Comparison of ENCODE assay signal across 8 cellular contexts in genomic region chr10:23158370-23158769, GRCh38. TPM values are rescaled to one million over a fixed set of nuclear protein-coding genes. Genes with fewer than 3 reads are reported as not detected.
DNase-seq lines count a peak whose midpoint lies in the region; ATAC-seq, FAIRE-seq and TF ChIP-seq lines count a peak whose summit lies in the region.
"Had no signal": no experiment of that assay in that cellular context is flagged by ENCODE, and none has a peak within 500 bp of the region (broad histone marks: within the 10 kb centered on the region; RNA-seq: fewer than 3 reads in every experiment).

No MANE protein-coding gene starts in this region.

- dilution Hi-C loops in keratinocyte (cut with MboI; ENCODE audit: extremely low pct_ligation_motif_present, low sequenced_read_pairs), result no loop called here

- no peaks in the 10 kb centered on the region for H3K36me3 ChIP-seq in ES-I3 (ENCODE audit: insufficient read depth, low read length)
- H3K36me3 ChIP-seq in keratinocyte (ENCODE audit: control insufficient read depth in 2 of 2, extremely low read depth in 1 of 2, insufficient read depth in 2 of 2, low read length in 2 of 2), result no peaks in the 10 kb centered on the region

- H3K4me1 ChIP-seq in ES-I3 (ENCODE audit: insufficient read depth, low read length) (no peaks in the 10 kb centered on the region), keratinocyte (ENCODE audit: control insufficient read depth, extremely low read depth, insufficient read depth, low read length) (peaks cover 6% of the 10 kb centered on the region)

- no peaks in the 10 kb centered on the region for H3K9me1 ChIP-seq in keratinocyte (ENCODE audit: control insufficient read depth, extremely low read depth, insufficient read depth, low read length)

- H3K4me2 ChIP-seq in keratinocyte (ENCODE audit: control insufficient read depth, extremely low read depth, insufficient read depth, low read depth, low read length), result peak overlapping the region; percentile 69

- H3K27me3 ChIP-seq in keratinocyte (ENCODE audit: control insufficient read depth, extremely low read depth, insufficient read depth, low read length), result peaks cover 4% of the 10 kb centered on the region

- no peaks in the 10 kb centered on the region for H4K20me1 ChIP-seq in keratinocyte (ENCODE audit: control insufficient read depth, extremely low read depth, insufficient read depth, low read length)

- H3K79me2 ChIP-seq in keratinocyte (ENCODE audit: control insufficient read depth, insufficient read depth, low read length), result no peaks in the 10 kb centered on the region

- DNase-seq in LNCaP clone FGC (ENCODE audit: low read depth) (peak; percentile 22), SIG-M5 treated with dmso at 0.1 percent for 504 hours (lab: John Stamatoyannopoulos, UW; ENCODE audit: unreplicated experiment) (peak; percentile 38), caudate nucleus (lab: John Stamatoyannopoulos, UW) (peak in 34 of 61 donors; percentile 4 to 59 (median 23)), keratinocyte (ENCODE audit: low read depth, low spot score) (no peak)
- DNase-seq in stimulated activated CD4-positive, alpha-beta T cell treated with anti-CD3 and anti-CD28 coated beads, Interleukin-4, amount 100 ng/mL, for 1 hour, result peak; percentile 35

- H3K9ac ChIP-seq in ES-I3 (ENCODE audit: low read depth, low read length) (peak overlapping the region; percentile 34; the same call in 1 of the 2 replicates), keratinocyte (ENCODE audit: control insufficient read depth, extremely low read depth, insufficient read depth, low read length) (no peak overlapping the region)

- H3K27ac ChIP-seq in caudate nucleus (ENCODE audit: low read depth, low read length), result no peak overlapping the region
- no peak overlapping the region for H3K27ac ChIP-seq in keratinocyte (ENCODE audit: control insufficient read depth, insufficient read depth, low read length)

- peak; percentile 75 for ATAC-seq in GM21723 (IDR thresholded peaks at IDR 0.05; ENCODE audit: unreplicated experiment)

- H3K4me3 ChIP-seq in LNCaP clone FGC (ENCODE audit: low read depth, low read length) (no peak overlapping the region), keratinocyte (ENCODE audit: control insufficient read depth in 2 of 3, extremely low read depth in 1 of 3, insufficient read depth in 2 of 3, low read depth in 1 of 3, low read length in 3 of 3) (peak overlapping the region in 1 of 3 experiments; percentile 33)

- H3K9me3 ChIP-seq in ES-I3 (ENCODE audit: control insufficient read depth, insufficient read depth, low read length) (no peaks in the 10 kb centered on the region), keratinocyte (ENCODE audit: control insufficient read depth, low read depth, low read length) (no peaks in the 10 kb centered on the region)

- peak; percentile 5 for FAIRE-seq in keratinocyte (lab: Jason Lieb, UNC)
- FAIRE-seq: endometrium had no signal

- H2AFZ ChIP-seq in keratinocyte (ENCODE audit: control insufficient read depth, low read length), result no peak overlapping the region

- TF ChIP-seq CTCF in LNCaP clone FGC (IDR thresholded peaks at IDR 0.05; ENCODE audit: control insufficient read depth, extremely low read depth, insufficient read depth) (peak; percentile 80), keratinocyte (optimal IDR thresholded peaks at IDR 0.05 in 1 of 3, IDR thresholded peaks at IDR 0.05 in 1 of 3, conservative IDR thresholded peaks at IDR 0.05 in 1 of 3; ENCODE audit: extremely low read depth in 1 of 3, insufficient read depth in 2 of 3, low read length in 3 of 3) (peak; percentile 76 to 86 (median 79))

RNA-seq across cellular contexts. Expression of gene PTF1A, which starts 33.7 kb away (rescaled TPM):
- polyA plus RNA-seq in keratinocyte, result not detected in 3 replicates
- polyA plus RNA-seq in keratinocyte (2011; ENCODE audit: low read depth), result not detected
- not detected in 2 replicates for polyA plus RNA-seq in keratinocyte (2011; cell fraction: cytosol; rRNA removed)
- not detected in 2 replicates for polyA plus RNA-seq in keratinocyte (2011; cell fraction: nucleus; rRNA removed)
- polyA plus RNA-seq in keratinocyte (2012; ENCODE audit: low replicate concordance), result not detected in 2 replicates
- not detected in 3 replicates for polyA minus RNA-seq in keratinocyte
- not detected for polyA minus RNA-seq in keratinocyte (2011; cell fraction: cytosol; rRNA and poly(A)+ RNA removed)
- not detected in 2 replicates for polyA minus RNA-seq in keratinocyte (2011; cell fraction: nucleus; rRNA and poly(A)+ RNA removed)
